In the genomic region with DNA sequence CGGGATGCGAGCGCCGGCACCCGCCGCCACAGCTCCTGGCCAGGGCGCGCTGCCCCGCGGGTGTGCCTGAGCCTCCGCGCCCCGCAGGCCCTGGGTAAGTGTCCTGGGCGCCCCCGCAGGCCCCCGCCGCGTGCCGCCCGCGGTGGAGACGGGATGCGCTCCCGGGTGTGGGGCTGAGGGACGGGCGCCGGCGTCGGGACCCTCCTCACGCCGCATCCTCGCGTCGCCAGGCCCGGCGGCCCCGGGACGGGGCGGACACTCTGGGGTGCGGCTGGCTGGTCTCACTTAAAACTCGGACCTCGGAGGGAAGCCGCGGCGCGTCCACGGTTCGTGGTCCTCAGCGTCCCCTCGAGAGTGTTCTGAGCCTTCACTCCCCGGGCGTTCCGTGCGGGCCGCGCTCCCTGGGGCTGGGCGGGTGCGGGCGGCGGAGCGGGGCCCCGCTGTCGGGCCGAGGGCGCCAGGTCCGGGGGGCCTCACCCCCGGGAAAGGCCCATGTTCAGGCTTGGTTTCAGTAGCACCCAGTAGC, we compare ENCODE assay signal across 1 cellular context.
TF ChIP-seq lines count a peak whose summit lies in the region.

No MANE protein-coding gene starts in this region.

TF ChIP-seq in H1, 55 proteins besides CTCF, POLR2A, EP300 and RAD21 (continued from another document):
- TF ChIP-seq TAF1 (IDR thresholded peaks at IDR 0.05; ENCODE audit: low read depth, low read length): no peak
- TF ChIP-seq KDM4A (IDR thresholded peaks at IDR 0.05; ENCODE audit: low read depth, low read length, severe bottlenecking): peak; percentile 83
- TF ChIP-seq SRF (IDR thresholded peaks at IDR 0.05; ENCODE audit: low read depth, low read length): no peak
- TF ChIP-seq EZH2 (IDR thresholded peaks at IDR 0.05; ENCODE audit: low read depth, low read length, severe bottlenecking): no peak
- TF ChIP-seq RFX5 (IDR thresholded peaks at IDR 0.05; ENCODE audit: borderline replicate concordance, low read depth, low read length): no peak
TF ChIP-seq in H1: peak in this region for 2.
